In the genomic region with DNA sequence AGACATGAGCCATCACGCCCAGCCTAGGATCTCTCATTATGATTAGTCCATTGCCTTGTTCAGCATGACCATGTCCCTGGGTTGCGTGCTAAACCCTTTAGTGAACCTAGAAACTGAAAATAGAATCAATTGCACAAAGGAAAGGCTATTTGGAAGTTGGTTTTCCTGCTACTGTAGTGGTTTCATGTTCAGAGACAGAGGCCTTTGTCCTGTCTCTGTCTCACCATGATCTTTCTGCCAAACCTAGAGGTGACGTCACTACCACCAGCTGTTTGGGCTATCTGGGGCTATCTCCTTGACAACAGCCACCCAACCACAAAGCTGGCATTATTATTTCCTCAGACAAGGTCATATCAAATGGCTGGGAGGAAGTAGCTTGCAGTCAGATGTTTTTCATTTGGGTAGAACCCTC, we compare ENCODE assay signal across 8 cellular contexts. TPM values are rescaled to one million over a fixed set of nuclear protein-coding genes. Genes with fewer than 3 reads are reported as not detected.
DNase-seq lines count a peak whose midpoint lies in the region; ATAC-seq, FAIRE-seq and TF ChIP-seq lines count a peak whose summit lies in the region.

No MANE protein-coding gene starts in this region.

- ATAC-seq in A549 (no peak), HG03280 (IDR thresholded peaks at IDR 0.05; ENCODE audit: unreplicated experiment) (peak; percentile 48)

- H3K27me3 Mint-ChIP-seq in immature natural killer cell (ENCODE audit: low read depth in 3 of 3): peaks cover 0 to 7% (median 5%) of the 10 kb centered on the region in 3 donors

- peak; percentile 48 to 71 for DNase-seq in A549 (ENCODE audit: low read depth in 1 of 2, low spot score in 1 of 2)
- peak; percentile 35 for DNase-seq in GM06990 (ENCODE audit: extremely low read depth, insufficient read length)
- peak; percentile 42 for DNase-seq in NCI-H748 treated with DMSO at 0.1 percent for 48 hours (lab: John Stamatoyannopoulos, UW)
- DNase-seq in astrocyte of the hippocampus (ENCODE audit: low read depth, low spot score): peak; percentile 95
- DNase-seq in immature natural killer cell: peak; percentile 63 to 65 (median 64)
- peak; percentile 45 for DNase-seq in testis
- DNase-seq in HTR-8/SVneo (ENCODE audit: insufficient read length, low spot score): no peak

- no peaks in the 10 kb centered on the region for H3K9me3 Mint-ChIP-seq in immature natural killer cell

- TF ChIP-seq CTCF in A549 (IDR thresholded peaks at IDR 0.05): no peak
- no peak for TF ChIP-seq CTCF in GM06990 (IDR thresholded peaks at IDR 0.05; ENCODE audit: insufficient read depth, low read length, poor library complexity, severe bottlenecking)
- TF ChIP-seq CTCF in testis (IDR thresholded peaks at IDR 0.05): no peak

- no peak for TF ChIP-seq EP300 in A549 (IDR thresholded peaks at IDR 0.05)

- peak overlapping the region; percentile 9; the same call in 1 of the 3 replicates for H3K4me2 ChIP-seq in A549

- H3K4me1 Mint-ChIP-seq in immature natural killer cell: peaks cover 33 to 39% of the 10 kb centered on the region in 2 donors

- H3K36me3 Mint-ChIP-seq in immature natural killer cell: no peaks in the 10 kb centered on the region

- TF ChIP-seq POLR2A in A549 (IDR thresholded peaks at IDR 0.05; ENCODE audit: low read length) (no peak), testis (IDR thresholded peaks at IDR 0.05) (no peak)

- H3K4me3 ChIP-seq in A549 (no peak overlapping the region), GM06990 (replicated peaks; ENCODE audit: low read depth, low read length) (no peak overlapping the region), testis (no peak overlapping the region)

- CTCF ChIA-PET in A549 (lab: Yijun Ruan, JAX): no interaction called here

- H3K4me1 ChIP-seq in A549 (peaks cover 11% of the 10 kb centered on the region), testis (peaks cover 7% of the 10 kb centered on the region)

- no peak overlapping the region for H3K27ac ChIP-seq in A549
- no peak overlapping the region for H3K27ac ChIP-seq in testis

- H3K27me3 ChIP-seq in GM06990 (replicated peaks; ENCODE audit: control insufficient read depth, insufficient read depth, low read length) (no peaks in the 10 kb centered on the region), testis (no peaks in the 10 kb centered on the region)

- H3K27ac Mint-ChIP-seq in immature natural killer cell: peak overlapping the region in 4 of 6 donors; percentile 14 to 49 (median 28)

- POLR2A ChIA-PET in A549 (lab: Yijun Ruan, JAX): no interaction called here

- H3K9me3 ChIP-seq in A549: no peaks in the 10 kb centered on the region
- H3K9me3 ChIP-seq in testis: no peaks in the 10 kb centered on the region

- no peak overlapping the region for H3K4me3 Mint-ChIP-seq in immature natural killer cell

- FAIRE-seq in A549 (lab: Jason Lieb, UNC) (no peak), HTR-8/SVneo (lab: Jason Lieb, UNC) (no peak)

- intact Hi-C loops in testis (cut with DNase I; ENCODE audit: low total_unique reads): no loop called here

- TF ChIP-seq RAD21 in A549 (conservative IDR thresholded peaks at IDR 0.05 in 1 of 2, IDR thresholded peaks at IDR 0.05 in 1 of 2): no peak

- H3K36me3 ChIP-seq in GM06990 (ENCODE audit: control insufficient read depth, insufficient read depth, low read length) (no peaks in the 10 kb centered on the region), testis (ENCODE audit: low read depth, missing control alignments) (no peaks in the 10 kb centered on the region)

- WGBS in A549 (ENCODE audit: missing lambda C conversion rate): 81% methylated on average over 3 of the region's 3 CpGs
- 71 to 78% methylated on average over 3 of the region's 3 CpGs for WGBS in testis, 2 donors

TF ChIP-seq in A549, 52 proteins besides CTCF, POLR2A, EP300 and RAD21:
- no peak for TF ChIP-seq JUNB (IDR thresholded peaks at IDR 0.05)
- TF ChIP-seq RNF2 (IDR thresholded peaks at IDR 0.05; ENCODE audit: borderline replicate concordance, low read depth): no peak
- TF ChIP-seq HEYL (CRISPR knock-in tag; IDR thresholded peaks at IDR 0.05): no peak
- TF ChIP-seq, protein P1, sequence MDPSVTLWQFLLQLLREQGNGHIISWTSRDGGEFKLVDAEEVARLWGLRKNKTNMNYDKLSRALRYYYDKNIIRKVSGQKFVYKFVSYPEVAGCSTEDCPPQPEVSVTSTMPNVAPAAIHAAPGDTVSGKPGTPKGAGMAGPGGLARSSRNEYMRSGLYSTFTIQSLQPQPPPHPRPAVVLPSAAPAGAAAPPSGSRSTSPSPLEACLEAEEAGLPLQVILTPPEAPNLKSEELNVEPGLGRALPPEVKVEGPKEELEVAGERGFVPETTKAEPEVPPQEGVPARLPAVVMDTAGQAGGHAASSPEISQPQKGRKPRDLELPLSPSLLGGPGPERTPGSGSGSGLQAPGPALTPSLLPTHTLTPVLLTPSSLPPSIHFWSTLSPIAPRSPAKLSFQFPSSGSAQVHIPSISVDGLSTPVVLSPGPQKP (IDR thresholded peaks at IDR 0.05; ENCODE audit: low read depth, low read length): no peak
- TF ChIP-seq BHLHE40 (IDR thresholded peaks at IDR 0.05; ENCODE audit: low read depth, low read length): no peak
- TF ChIP-seq KDM1A (IDR thresholded peaks at IDR 0.05; ENCODE audit: low read depth): no peak
- no peak for TF ChIP-seq HDAC2 (IDR thresholded peaks at IDR 0.05)
TF ChIP-seq in A549: peak in this region for 0.

RNA-seq across cellular contexts. Expression of a gene that starts 4.0 kb away (rescaled TPM):
- polyA plus RNA-seq in A549 (2011; rRNA removed) (37.1 and 44.6 TPM in 2 replicates), A549 (2017; fragmentation: RNase III; extraction: RNeasy Plus Mini Kit Qiagen cat#74134 plus additional on column Dnase treatment) (28.7 to 31.9 TPM (median 29.1 TPM) in 3 replicates), immature natural killer cell (10 to 100 TPM in 2 of 3 donors, 1 to 10 TPM in 1; 6.7 to 32.7 (median 11.6) TPM), testis (ENCODE audit: insufficient read depth, low read depth, low replicate concordance) (80.5 TPM)
- polyA plus RNA-seq in A549 (2012; cell fraction: cytosol; rRNA removed): 31.3 and 34.2 TPM in 2 replicates
- polyA plus RNA-seq in A549 (2012; cell fraction: nucleus; rRNA removed): 78.3 and 93.3 TPM in 2 replicates
- 62.0 and 63.0 TPM in 2 replicates for polyA minus RNA-seq in A549 (2011; rRNA and poly(A)+ RNA removed)
- total RNA-seq in testis: 10 to 100 TPM; 64.9 to 76.1 TPM
